ENCODE assay signal across 12 cellular contexts in genomic region chr1:198171667-198172294, GRCh38. TPM values are rescaled to one million over a fixed set of nuclear protein-coding genes. Genes with fewer than 3 reads are reported as not detected.
A peak's percentile ranks its signal among the peaks of the same experiment; 100 is the strongest.
DNase-seq lines count a peak whose midpoint lies in the region; ATAC-seq and TF ChIP-seq lines count a peak whose summit lies in the region.
"Had no signal": no experiment of that assay in that cellular context is flagged by ENCODE, and none has a peak within 500 bp of the region (broad histone marks: within the 10 kb centered on the region; RNA-seq: fewer than 3 reads in every experiment).

No MANE protein-coding gene starts in this region.

- TF ChIP-seq CTCF in WTC11 (IDR thresholded peaks at IDR 0.05), result no peak

- DNase-seq in stimulated activated naive CD8-positive, alpha-beta T cell treated with anti-CD3 and anti-CD28 coated beads, Interleukin-15, Interleukin-2, amounts not matched to agents 100 U/mL and 50 U/mL, for 24 hours, result no peak
- no peak for DNase-seq in WTC11 (ENCODE audit: low spot score)
- DNase-seq in left kidney (ENCODE audit: low read depth, low spot score), result peak; percentile 36
- DNase-seq in cerebellar nuclear complex (lab: John Stamatoyannopoulos, UW), result no peak
- no peak for DNase-seq in left ventricle myocardium superior
- no peak for DNase-seq in NK-92 (lab: John Stamatoyannopoulos, UW; ENCODE audit: unreplicated experiment)
- DNase-seq: activated gamma-delta T cell, kidney, NCI-H2107, SJCRH30 had no signal

- H3K27me3 Mint-ChIP-seq in stimulated activated naive CD8-positive, alpha-beta T cell treated with anti-CD3 and anti-CD28 coated beads, Interleukin-15, Interleukin-2, amounts not matched to agents 100 ng/mL and 50 ng/mL, for 24 hours, result no peaks in the 10 kb centered on the region
- H3K27me3 Mint-ChIP-seq in WTC11 (ENCODE audit: low read depth), result no peaks in the 10 kb centered on the region

- POLR2A ChIA-PET in WTC11 (lab: Charles Lee), result interaction anchor here (0.6 kb wide), 1 partner anchor 1229 kb away, joined by 4 read pairs; no protein-coding TSS in a partner anchor

- peaks cover 5% of the 10 kb centered on the region for H3K36me3 Mint-ChIP-seq in stimulated activated naive CD8-positive, alpha-beta T cell treated with anti-CD3 and anti-CD28 coated beads, Interleukin-15, Interleukin-2, amounts not matched to agents 100 ng/mL and 50 ng/mL, for 24 hours (ENCODE audit: low read depth)
- no peaks in the 10 kb centered on the region for H3K36me3 Mint-ChIP-seq in WTC11

- H3K4me1 Mint-ChIP-seq in stimulated activated naive CD8-positive, alpha-beta T cell treated with anti-CD3 and anti-CD28 coated beads, Interleukin-15, Interleukin-2, amounts not matched to agents 100 ng/mL and 50 ng/mL, for 24 hours (ENCODE audit: low read depth), result peaks cover 98% of the 10 kb centered on the region
- peaks cover 35% of the 10 kb centered on the region for H3K4me1 Mint-ChIP-seq in WTC11

- ATAC-seq in stimulated activated naive CD8-positive, alpha-beta T cell treated with anti-CD3 and anti-CD28 coated beads, Interleukin-15, Interleukin-2, amounts not matched to agents 100 U/mL and 50 U/mL, for 24 hours, result no peak
- 0 out of 2 replicates have a peak, but pooled peaks have one; percentile 15 for ATAC-seq in WTC11
- ATAC-seq in left ventricle myocardium superior, result no peak
- no peak for ATAC-seq in GM18511 (IDR thresholded peaks at IDR 0.05; ENCODE audit: unreplicated experiment)

- peak overlapping the region; percentile 38 for H3K4me3 Mint-ChIP-seq in stimulated activated naive CD8-positive, alpha-beta T cell treated with anti-CD3 and anti-CD28 coated beads, Interleukin-15, Interleukin-2, amounts not matched to agents 100 ng/mL and 50 ng/mL, for 24 hours
- no peak overlapping the region for H3K4me3 Mint-ChIP-seq in WTC11

- H3K9me3 Mint-ChIP-seq in stimulated activated naive CD8-positive, alpha-beta T cell treated with anti-CD3 and anti-CD28 coated beads, Interleukin-15, Interleukin-2, amounts not matched to agents 100 ng/mL and 50 ng/mL, for 24 hours, result no peaks in the 10 kb centered on the region
- no peaks in the 10 kb centered on the region for H3K9me3 Mint-ChIP-seq in WTC11

- CTCF ChIA-PET in WTC11 (lab: Charles Lee), result interaction anchor here (0.9 kb wide), 1 partner anchor 15 kb away, joined by 3 read pairs; no protein-coding TSS in a partner anchor

- H3K27ac Mint-ChIP-seq in stimulated activated naive CD8-positive, alpha-beta T cell treated with anti-CD3 and anti-CD28 coated beads, Interleukin-15, Interleukin-2, amounts not matched to agents 100 ng/mL and 50 ng/mL, for 24 hours, result peak overlapping the region; percentile 88
- no peak overlapping the region for H3K27ac Mint-ChIP-seq in WTC11

- intact Hi-C loops in left ventricle myocardium superior (cut with micrococcal nuclease), result no loop called here

TF ChIP-seq in WTC11, 78 proteins besides CTCF, POLR2A, EP300 and RAD21:
- TF ChIP-seq TP53 (CRISPR knock-in tag; IDR thresholded peaks at IDR 0.05) (no peak), GABPB1 (CRISPR knock-in tag; IDR thresholded peaks at IDR 0.05) (no peak), NFYB (CRISPR knock-in tag; conservative IDR thresholded peaks at IDR 0.05; ENCODE audit: low read depth) (no peak), ZNF219 (CRISPR knock-in tag; IDR thresholded peaks at IDR 0.05; ENCODE audit: borderline replicate concordance) (no peak), ZNF281 (CRISPR knock-in tag; IDR thresholded peaks at IDR 0.05) (no peak), ZNF671 (CRISPR knock-in tag; IDR thresholded peaks at IDR 0.05) (no peak), JUN (CRISPR knock-in tag; IDR thresholded peaks at IDR 0.05) (no peak), NFE2L1 (CRISPR knock-in tag; IDR thresholded peaks at IDR 0.05) (no peak), FOXJ3 (CRISPR knock-in tag; IDR thresholded peaks at IDR 0.05; ENCODE audit: borderline replicate concordance) (no peak), CBFB (CRISPR knock-in tag; IDR thresholded peaks at IDR 0.05; ENCODE audit: low read depth) (no peak), EMX1 (CRISPR knock-in tag; IDR thresholded peaks at IDR 0.05) (no peak), ZNF425 (CRISPR knock-in tag; conservative IDR thresholded peaks at IDR 0.05) (no peak), SMAD3 (CRISPR knock-in tag; IDR thresholded peaks at IDR 0.05; ENCODE audit: borderline replicate concordance) (no peak), RELA (CRISPR knock-in tag; IDR thresholded peaks at IDR 0.05; ENCODE audit: borderline replicate concordance) (no peak), ERG (CRISPR knock-in tag; IDR thresholded peaks at IDR 0.05) (no peak), OVOL2 (CRISPR knock-in tag; IDR thresholded peaks at IDR 0.05; ENCODE audit: borderline replicate concordance) (no peak), SOX15 (CRISPR knock-in tag; IDR thresholded peaks at IDR 0.05) (no peak)
- TF ChIP-seq, protein P1, sequence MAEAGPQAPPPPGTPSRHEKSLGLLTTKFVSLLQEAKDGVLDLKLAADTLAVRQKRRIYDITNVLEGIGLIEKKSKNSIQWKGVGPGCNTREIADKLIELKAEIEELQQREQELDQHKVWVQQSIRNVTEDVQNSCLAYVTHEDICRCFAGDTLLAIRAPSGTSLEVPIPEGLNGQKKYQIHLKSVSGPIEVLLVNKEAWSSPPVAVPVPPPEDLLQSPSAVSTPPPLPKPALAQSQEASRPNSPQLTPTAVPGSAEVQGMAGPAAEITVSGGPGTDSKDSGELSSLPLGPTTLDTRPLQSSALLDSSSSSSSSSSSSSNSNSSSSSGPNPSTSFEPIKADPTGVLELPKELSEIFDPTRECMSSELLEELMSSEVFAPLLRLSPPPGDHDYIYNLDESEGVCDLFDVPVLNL (CRISPR knock-in tag; IDR thresholded peaks at IDR 0.05; ENCODE audit: borderline replicate concordance, low read depth), result no peak
- TF ChIP-seq, protein P2, sequence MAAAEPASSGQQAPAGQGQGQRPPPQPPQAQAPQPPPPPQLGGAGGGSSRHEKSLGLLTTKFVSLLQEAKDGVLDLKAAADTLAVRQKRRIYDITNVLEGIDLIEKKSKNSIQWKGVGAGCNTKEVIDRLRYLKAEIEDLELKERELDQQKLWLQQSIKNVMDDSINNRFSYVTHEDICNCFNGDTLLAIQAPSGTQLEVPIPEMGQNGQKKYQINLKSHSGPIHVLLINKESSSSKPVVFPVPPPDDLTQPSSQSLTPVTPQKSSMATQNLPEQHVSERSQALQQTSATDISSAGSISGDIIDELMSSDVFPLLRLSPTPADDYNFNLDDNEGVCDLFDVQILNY (CRISPR knock-in tag; IDR thresholded peaks at IDR 0.05), result no peak

RNA-seq across cellular contexts. Expression of gene NEK7, which starts 15.0 kb away (rescaled TPM):
- total RNA-seq in WTC11 (2021) (10.3 to 13.3 TPM (median 11.3 TPM) in 3 replicates), left ventricle myocardium superior (215 TPM)

Comparison
In these comparisons a context has a peak if more than half of its experiments do, and no peak if none do; other contexts are left out.
1. RNA of gene NEK7, which starts 15.0 kb away (total RNA-seq): 215 TPM in left ventricle myocardium superior (single experiment); 10.3 to 13.3 TPM in WTC11; every median in the first group is over 10 times any median in the second.